In genomic region chr6:136175873-136176272, GRCh38 we compare ENCODE assay signal across 24 cellular contexts.
DNase-seq lines count a peak whose midpoint lies in the region; ATAC-seq, FAIRE-seq and TF ChIP-seq lines count a peak whose summit lies in the region.
"Had no signal": no experiment of that assay in that cellular context is flagged by ENCODE, and none has a peak within 500 bp of the region (broad histone marks: within the 10 kb centered on the region; RNA-seq: fewer than 3 reads in every experiment).

No MANE protein-coding gene starts in this region.

- H2AFZ ChIP-seq in HepG2 (ENCODE audit: low read length) (no peak overlapping the region), PC-9 (0 out of 2 replicates have a peak overlapping the region, but pooled peaks have one; percentile 0), K562 (ENCODE audit: low read depth, low read length) (no peak overlapping the region)

- in situ Hi-C loops in HepG2 (cut with HindIII; ENCODE audit: extremely low pct_ligation_motif_present, low pct_unique_long_range_greater_than_20kb): no loop called here
- in situ Hi-C loops in K562 (cut with MboI): no loop called here

- H3K9ac ChIP-seq in HepG2 (ENCODE audit: insufficient read depth, low read depth, low read length): no peak overlapping the region
- H3K9ac ChIP-seq in K562 (ENCODE audit: insufficient read depth in 1 of 2, low read depth in 2 of 2, low read length in 2 of 2): no peak overlapping the region
- H3K9ac ChIP-seq: BLaER1 treated with 17β-estradiol and CSF1 and Interleukin-3, amounts not matched to agents 10 nM and 100 nM had no signal

- TF ChIP-seq CTCF in HepG2 (CRISPR knock-in tag; IDR thresholded peaks at IDR 0.05) (no peak), right lobe of liver (IDR thresholded peaks at IDR 0.05) (no peak), PC-9 (conservative IDR thresholded peaks at IDR 0.05) (no peak), K562 (IDR thresholded peaks at IDR 0.05 in 2 of 3, conservative IDR thresholded peaks at IDR 0.05 in 1 of 3; ENCODE audit: insufficient read depth in 2 of 3, low read depth in 1 of 3, low read length in 3 of 3) (no peak), pancreas (IDR thresholded peaks at IDR 0.05) (no peak)

- no peaks in the 10 kb centered on the region for H3K27me3 ChIP-seq in HepG2 (ENCODE audit: control insufficient read depth in 1 of 2, insufficient read depth in 2 of 2, low read length in 2 of 2)
- H3K27me3 ChIP-seq in right lobe of liver: no peaks in the 10 kb centered on the region
- no peaks in the 10 kb centered on the region for H3K27me3 ChIP-seq in PC-9 (ENCODE audit: insufficient read depth, low read depth)
- peaks cover 0 to 8% of the 10 kb centered on the region in 2 experiments; a peak in 1 of 5 replicates for H3K27me3 ChIP-seq in K562 (ENCODE audit: control insufficient read depth in 2 of 2, insufficient read depth in 2 of 2, low read length in 2 of 2)
- H3K27me3 ChIP-seq in pancreas: no peaks in the 10 kb centered on the region
- H3K27me3 ChIP-seq: BLaER1 treated with 17β-estradiol and CSF1 and Interleukin-3, amounts not matched to agents 10 nM and 100 nM had no signal

- H3K9me1 ChIP-seq in K562 (ENCODE audit: control insufficient read depth, insufficient read depth, low read length): no peaks in the 10 kb centered on the region

- no peak for ATAC-seq in HepG2
- no peak for ATAC-seq in right lobe of liver
- ATAC-seq in K562: no peak
- no peak for ATAC-seq in pancreas
- ATAC-seq: CD8-positive, alpha-beta T cell; GM12878 had no signal

- intact Hi-C loops in HepG2 (cut with micrococcal nuclease; ENCODE audit: unreplicated experiment): no loop called here
- intact Hi-C loops in right lobe of liver (cut with DNase I): no loop called here
- intact Hi-C loops in PC-9 (cut with micrococcal nuclease; ENCODE audit: unreplicated experiment): no loop called here
- intact Hi-C loops in K562 (cut with micrococcal nuclease): no loop called here
- intact Hi-C loops in pancreas (cut with DNase I): no loop called here

- FAIRE-seq in HepG2 (lab: Jason Lieb, UNC): no peak
- FAIRE-seq in K562 (lab: Jason Lieb, UNC): no peak
- peak; percentile 69 for FAIRE-seq in pancreas (lab: Jason Lieb, UNC)
- FAIRE-seq: D721Med, GM12878, GM12892, GM18507 had no signal

- H3K79me2 ChIP-seq in HepG2 (ENCODE audit: insufficient read depth, low read length) (no peaks in the 10 kb centered on the region), PC-9 (ENCODE audit: low read depth) (no peaks in the 10 kb centered on the region), K562 (ENCODE audit: control insufficient read depth, insufficient read depth, low read length) (no peaks in the 10 kb centered on the region)

- CTCF ChIA-PET in HepG2 (lab: Yijun Ruan, JAX; ENCODE audit: low intra/inter-chr PET ratio, low total read pairs) (no interaction called here), PC-9 (lab: Charles Lee) (no interaction called here), K562 (lab: Yijun Ruan, JAX; ENCODE audit: low intra/inter-chr PET ratio) (no interaction called here)

- H3K4me3 ChIP-seq in HepG2 (replicated peaks in 1 of 3; ENCODE audit: insufficient read depth in 1 of 3, low read depth in 2 of 3, low read length in 3 of 3) (no peak overlapping the region), right lobe of liver (no peak overlapping the region), PC-9 (no peak overlapping the region), K562 (no peak overlapping the region), pancreas (no peak overlapping the region)
- H3K4me3 ChIP-seq: BLaER1 treated with 17β-estradiol and CSF1 and Interleukin-3, amounts not matched to agents 10 nM and 100 nM; GM12878 had no signal

- H3K9me3 ChIP-seq in HepG2 (ENCODE audit: low read length): no peaks in the 10 kb centered on the region
- no peaks in the 10 kb centered on the region for H3K9me3 ChIP-seq in right lobe of liver
- no peaks in the 10 kb centered on the region for H3K9me3 ChIP-seq in PC-9 (ENCODE audit: insufficient read depth, low read depth)
- no peaks in the 10 kb centered on the region for H3K9me3 ChIP-seq in K562 (replicated peaks; ENCODE audit: control insufficient read depth, insufficient read depth, low read depth, low read length)
- H3K9me3 ChIP-seq in pancreas: no peaks in the 10 kb centered on the region
- H3K9me3 ChIP-seq: Caco-2 had no signal

- H3K27ac ChIP-seq in HepG2 (ENCODE audit: extremely low read length, insufficient read depth, low read length): no peak overlapping the region
- no peak overlapping the region for H3K27ac ChIP-seq in right lobe of liver
- H3K27ac ChIP-seq in PC-9: no peak overlapping the region
- H3K27ac ChIP-seq in K562 (ENCODE audit: extremely low read depth, low read depth, low read length): no peak overlapping the region
- H3K27ac ChIP-seq in pancreas: no peak overlapping the region
- H3K27ac ChIP-seq in caudate nucleus (ENCODE audit: low read depth, low read length): no peak overlapping the region
- H3K27ac ChIP-seq: 22Rv1; BLaER1 treated with 17β-estradiol and CSF1 and Interleukin-3, amounts not matched to agents 10 nM and 100 nM; C4-2B had no signal

- H3K36me3 ChIP-seq in HepG2 (replicated peaks in 1 of 2; ENCODE audit: control insufficient read depth in 1 of 2, insufficient read depth in 2 of 2, low read length in 2 of 2) (no peaks in the 10 kb centered on the region), right lobe of liver (no peaks in the 10 kb centered on the region), PC-9 (ENCODE audit: low read depth) (no peaks in the 10 kb centered on the region), K562 (ENCODE audit: control insufficient read depth, insufficient read depth, low read length) (no peaks in the 10 kb centered on the region), pancreas (no peaks in the 10 kb centered on the region)
- H3K36me3 ChIP-seq: BLaER1 treated with 17β-estradiol and CSF1 and Interleukin-3, amounts not matched to agents 10 nM and 100 nM had no signal

- H3F3A ChIP-seq in PC-9 (ENCODE audit: insufficient read depth, low read depth): no peaks in the 10 kb centered on the region

- H3K4me2 ChIP-seq in HepG2 (ENCODE audit: low read depth, low read length) (no peak overlapping the region), PC-9 (no peak overlapping the region), K562 (ENCODE audit: insufficient read depth, low read length) (no peak overlapping the region)
- H3K4me2 ChIP-seq: BLaER1 treated with 17β-estradiol and CSF1 and Interleukin-3, amounts not matched to agents 10 nM and 100 nM had no signal

- no peak for TF ChIP-seq POLR2A in HepG2 (IDR thresholded peaks at IDR 0.05; ENCODE audit: insufficient read depth in 1 of 2, low read depth in 2 of 2, low read length in 2 of 2)
- TF ChIP-seq POLR2A in right lobe of liver (IDR thresholded peaks at IDR 0.05): no peak
- TF ChIP-seq POLR2A in K562 (conservative IDR thresholded peaks at IDR 0.05): no peak

- POLR2A ChIA-PET in HepG2 (lab: Yijun Ruan, JAX) (no interaction called here), PC-9 (lab: Charles Lee; ENCODE audit: unreplicated experiment) (no interaction called here), K562 (lab: Yijun Ruan, JAX) (no interaction called here)

- no peaks in the 10 kb centered on the region for H4K20me1 ChIP-seq in HepG2 (ENCODE audit: insufficient read depth, low read length)
- no peaks in the 10 kb centered on the region for H4K20me1 ChIP-seq in PC-9 (ENCODE audit: insufficient read depth)
- no peaks in the 10 kb centered on the region for H4K20me1 ChIP-seq in K562 (replicated peaks; ENCODE audit: control insufficient read depth, insufficient read depth, low read length)
- H4K20me1 ChIP-seq: BLaER1 treated with 17β-estradiol and CSF1 and Interleukin-3, amounts not matched to agents 10 nM and 100 nM had no signal

- H3K9me2 ChIP-seq in PC-9 (ENCODE audit: insufficient read depth): no peaks in the 10 kb centered on the region

- BruUV-seq in HepG2 (replicated peaks; lab: Mats Ljungman, UMichigan) (no TSS peak), PC-9 (replicated peaks; lab: Mats Ljungman, UMichigan) (no TSS peak), K562 (replicated peaks; lab: Mats Ljungman, UMichigan) (no TSS peak)

- DNase-seq in HepG2 (ENCODE audit: low spot score): no peak
- DNase-seq in right lobe of liver: no peak
- no peak for DNase-seq in PC-9
- DNase-seq in K562 (ENCODE audit: extremely low read depth in 1 of 4, low spot score in 3 of 4): no peak
- DNase-seq in pancreas: no peak
- no peak for DNase-seq in caudate nucleus (lab: John Stamatoyannopoulos, UW)
- DNase-seq in DMS53 treated with DMSO at 0.1 percent for 48 hours (lab: John Stamatoyannopoulos, UW; ENCODE audit: unreplicated experiment): no peak
- DNase-seq in activated CD4-positive, alpha-beta T cell treated with anti-CD3 and anti-CD28 coated beads for 48 hours: no peak
- DNase-seq: ACHN; Caco-2; Calu3; CD4-positive, alpha-beta T cell; CD8-positive, alpha-beta T cell; DMS79; DND-41; EL; GDM1 had no signal

- TF ChIP-seq EP300 in HepG2 (IDR thresholded peaks at IDR 0.05; ENCODE audit: low read depth in 2 of 2, low read length in 2 of 2): no peak
- TF ChIP-seq EP300 in HepG2 (CRISPR knock-in tag; IDR thresholded peaks at IDR 0.05; ENCODE audit: borderline replicate concordance): no peak
- TF ChIP-seq EP300 in K562 (IDR thresholded peaks at IDR 0.05; ENCODE audit: low read length): no peak

- H3K4me1 ChIP-seq in HepG2 (ENCODE audit: insufficient read depth, low read length): no peaks in the 10 kb centered on the region
- H3K4me1 ChIP-seq in right lobe of liver: peaks cover 0 to 22% (median 7%) of the 10 kb centered on the region in 4 donors
- no peaks in the 10 kb centered on the region for H3K4me1 ChIP-seq in PC-9 (replicated peaks; ENCODE audit: insufficient read depth)
- no peaks in the 10 kb centered on the region for H3K4me1 ChIP-seq in K562 (replicated peaks in 1 of 2; ENCODE audit: control insufficient read depth in 2 of 2, insufficient read depth in 2 of 2, low read length in 2 of 2)
- H3K4me1 ChIP-seq in pancreas: peaks cover 0 to 7% (median 6%) of the 10 kb centered on the region in 3 donors
- H3K4me1 ChIP-seq: BLaER1 treated with 17β-estradiol and CSF1 and Interleukin-3, amounts not matched to agents 10 nM and 100 nM; Caco-2 had no signal

- WGBS in HepG2 (ENCODE audit: low lambda C conversion rate): 1% methylated on average over 1 of the region's 1 CpG
- 86% methylated on average over 1 of the region's 1 CpG for WGBS in right lobe of liver (ENCODE audit: insufficient coverage, low coverage, low lambda C conversion rate, missing lambda C conversion rate)
- 0% methylated on average over 1 of the region's 1 CpG for WGBS in K562 (ENCODE audit: insufficient coverage, low coverage, missing lambda C conversion rate)
- WGBS in pancreas, 2 donors: 92 to 98% methylated on average over 1 of the region's 1 CpG

- TF ChIP-seq RAD21 in HepG2 (CRISPR knock-in tag; IDR thresholded peaks at IDR 0.05) (no peak), K562 (CRISPR knock-in tag; conservative IDR thresholded peaks at IDR 0.05 in 1 of 2, IDR thresholded peaks at IDR 0.05 in 1 of 2) (no peak)

TF ChIP-seq in HepG2, 621 proteins besides CTCF, POLR2A, EP300 and RAD21 (continues in another document):
- peak; percentile 63; the same call in 1 of the 2 replicates for TF ChIP-seq MAFF (IDR thresholded peaks at IDR 0.05; ENCODE audit: low read depth, low read length)
- TF ChIP-seq ASH2L (IDR thresholded peaks at IDR 0.05; ENCODE audit: insufficient read length, low read depth, low read length): no peak

TF ChIP-seq in K562, 482 proteins besides CTCF, POLR2A, EP300 and RAD21 (continues in another document):
- TF ChIP-seq C11orf30 (IDR thresholded peaks at IDR 0.05; ENCODE audit: low read depth) (peak; percentile 61; the same call in 1 of the 2 replicates), MAFF (IDR thresholded peaks at IDR 0.05; ENCODE audit: low read length) (peak; percentile 10; the same call in 1 of the 2 replicates)

Comparison
In these comparisons a context has a peak if more than half of its experiments do, and no peak if none do; other contexts are left out.
1. Of the 241 proteins assayed by ChIP-seq in both HepG2 and K562: peak only in HepG2: MAFK; only in K562: MAFG; in both: MAFF; in neither: 238.